In genomic region chr13:28137556-28137955, GRCh38 we compare ENCODE assay signal across 8 cellular contexts. TPM values are rescaled to one million over a fixed set of nuclear protein-coding genes. Genes with fewer than 3 reads are reported as not detected.
DNase-seq lines count a peak whose midpoint lies in the region; ATAC-seq and TF ChIP-seq lines count a peak whose summit lies in the region.

No MANE protein-coding gene starts in this region.

- POLR2A ChIA-PET in AG04449 (lab: Yijun Ruan, JAX): interaction anchor here (0.7 kb wide), 1 partner anchor 90 kb away, joined by 3 read pairs; no protein-coding TSS in a partner anchor

- H3K27me3 ChIP-seq in body of pancreas (no peaks in the 10 kb centered on the region), transverse colon (no peaks in the 10 kb centered on the region)

- peak; percentile 14 for ATAC-seq in GM18907 (IDR thresholded peaks at IDR 0.05; ENCODE audit: unreplicated experiment)
- ATAC-seq in body of pancreas: no peak
- ATAC-seq in left colon: no peak

- H3K4me1 ChIP-seq in body of pancreas (peaks cover 30% of the 10 kb centered on the region), transverse colon (peaks cover 4 to 29% (median 20%) of the 10 kb centered on the region in 4 donors)

- TF ChIP-seq POLR2A in body of pancreas (IDR thresholded peaks at IDR 0.05): no peak
- no peak for TF ChIP-seq POLR2A in lower leg skin (IDR thresholded peaks at IDR 0.05)
- TF ChIP-seq POLR2A in transverse colon (IDR thresholded peaks at IDR 0.05): no peak

- TF ChIP-seq EP300 in transverse colon (IDR thresholded peaks at IDR 0.05; ENCODE audit: low read depth): no peak

- intact Hi-C loops in body of pancreas (cut with DNase I) (no loop called here), lower leg skin (cut with DNase I; ENCODE audit: low total_unique reads) (no loop called here), transverse colon (cut with DNase I; ENCODE audit: low total_unique reads) (no loop called here), left colon (cut with DNase I, micrococcal nuclease) (no loop called here)

- no peak for DNase-seq in AG04449 (ENCODE audit: low read depth, low spot score)
- DNase-seq in LNCaP clone FGC (ENCODE audit: low read depth): no peak
- peak in 3 of 4 donors; percentile 8 to 21 (median 16) for DNase-seq in body of pancreas
- no peak for DNase-seq in lower leg skin (ENCODE audit: low spot score in 2 of 2)
- no peak for DNase-seq in transverse colon
- no peak for DNase-seq in GOT3 (lab: John Stamatoyannopoulos, UW)
- no peak for DNase-seq in left colon

- TF ChIP-seq CTCF in AG04449 (IDR thresholded peaks at IDR 0.05; ENCODE audit: insufficient read depth, low read length, missing control alignments) (no peak), LNCaP clone FGC (IDR thresholded peaks at IDR 0.05; ENCODE audit: control insufficient read depth, extremely low read depth, insufficient read depth) (no peak), body of pancreas (IDR thresholded peaks at IDR 0.05) (no peak), lower leg skin (IDR thresholded peaks at IDR 0.05) (no peak), transverse colon (IDR thresholded peaks at IDR 0.05) (no peak)

- WGBS in body of pancreas, 2 donors: 0% methylated on average over 11 of the region's 11 CpGs
- 0 to 1% methylated on average over 11 of the region's 11 CpGs for WGBS in lower leg skin, 2 donors
- 0% methylated on average over 5 to 11 of the region's 11 CpGs for WGBS in transverse colon (ENCODE audit: low coverage in 1 of 2), 2 donors

- H3K9me3 ChIP-seq in body of pancreas (no peaks in the 10 kb centered on the region), transverse colon (no peaks in the 10 kb centered on the region)

- no peaks in the 10 kb centered on the region for H3K36me3 ChIP-seq in body of pancreas (replicated peaks in 1 of 2; ENCODE audit: insufficient read depth in 1 of 2, low read depth in 2 of 2)
- no peaks in the 10 kb centered on the region for H3K36me3 ChIP-seq in transverse colon

- CTCF ChIA-PET in AG04449 (lab: Yijun Ruan, JAX): no interaction called here

- H3K4me3 ChIP-seq in AG04449 (ENCODE audit: low read depth, low read length) (peak overlapping the region; percentile 90), LNCaP clone FGC (ENCODE audit: low read depth, low read length) (peak overlapping the region; percentile 80), body of pancreas (peak overlapping the region; percentile 94 to 96), lower leg skin (ENCODE audit: low read depth, poor library complexity, severe bottlenecking) (peak overlapping the region; percentile 93), transverse colon (peak overlapping the region; percentile 84 to 100 (median 94))

- H3K27ac ChIP-seq in body of pancreas (peak overlapping the region in 3 of 4 donors; percentile 97 to 99 (median 99)), transverse colon (peak overlapping the region; percentile 98 to 100 (median 99))

- in situ Hi-C loops in transverse colon (cut with MboI; ENCODE audit: low pct_ligation_motif_present in 1 of 4, low pct_unique_long_range_greater_than_20kb in 1 of 4, low sequenced_read_pairs in 3 of 4): no loop called here

RNA-seq across cellular contexts. Expression of gene PAN3, which starts 0.8 kb away (rescaled TPM):
- 10 to 100 TPM; 31.4 to 36.3 TPM for total RNA-seq in body of pancreas
- 10 to 100 TPM; 32.2 to 57.7 (median 46.9) TPM for total RNA-seq in lower leg skin
- total RNA-seq in transverse colon: 100 to 1,000 TPM in 1 of 4 donors, 10 to 100 TPM in 3; 28.3 to 107 (median 46.6) TPM
- 10 to 100 TPM; 30.7 to 37.0 TPM for total RNA-seq in left colon

RNA-seq across cellular contexts. Expression of gene FLT3, which starts 37.2 kb away (rescaled TPM):
- total RNA-seq in body of pancreas (1 to 10 TPM; 2.0 to 4.2 TPM), lower leg skin (1 to 10 TPM in 2 of 4 donors, under 1 TPM in 2; 0.72 to 1.3 (median 0.89) TPM), transverse colon (under 1 TPM in 2 of 4 donors, not detected in 2; 0.55 to 0.95 TPM), left colon (under 1 TPM; 0.15 to 0.47 TPM)

Comparison
In these comparisons a context has a peak if more than half of its experiments do, and no peak if none do; other contexts are left out.
1. DNase-seq: peak in body of pancreas (3 of 4); none in AG04449 (single experiment), LNCaP clone FGC (single experiment), lower leg skin (0 of 2), transverse colon (single experiment), GOT3 (single experiment) and left colon (0 of 2).
2. Peak in every context shown above with its lines, with median percentiles within 50 percentile points of each other: H3K4me3 ChIP-seq.